In genomic region chr4:98614081-98614480, GRCh38 we compare ENCODE assay signal across 17 cellular contexts.
"Had no signal": no experiment of that assay in that cellular context is flagged by ENCODE, and none has a peak within 500 bp of the region (broad histone marks: within the 10 kb centered on the region; RNA-seq: fewer than 3 reads in every experiment).

No MANE protein-coding gene starts in this region.

- H3K27me3 Mint-ChIP-seq: activated CD4-positive, alpha-beta T cell treated with anti-CD3 and anti-CD28 coated beads, Interleukin-2, amount 10 ng/mL, durations not matched to agents 7 days and 5 days; activated naive CD4-positive, alpha-beta T cell treated with anti-CD3 and anti-CD28 coated beads, Interleukin-2, amount 10 ng/mL, durations not matched to agents 7 days and 5 days; memory B cell; naive thymus-derived CD4-positive, alpha-beta T cell; stimulated activated memory B cell treated with anti-CD40 and anti-IgM and Interleukin-4, amounts not matched to agents 10 μg/mL and 1 μg/mL and 100 μg/mL, for 72 hours had no signal

- H3K4me3 ChIP-seq: breast epithelium, gastroesophageal sphincter, neural progenitor cell, right lobe of liver had no signal

- H3K36me3 Mint-ChIP-seq: activated naive CD4-positive, alpha-beta T cell treated with anti-CD3 and anti-CD28 coated beads, Interleukin-2, amount 10 ng/mL, durations not matched to agents 7 days and 5 days; memory B cell; neural progenitor cell; stimulated activated memory B cell treated with anti-CD40 and anti-IgM and Interleukin-4, amounts not matched to agents 10 μg/mL and 1 μg/mL and 100 μg/mL, for 72 hours had no signal

- DNase-seq: activated CD4-positive, alpha-beta T cell treated with anti-CD3 and anti-CD28 coated beads, Interleukin-2, amount 10 ng/mL, durations not matched to agents 7 days and 5 days; activated CD4-positive, CD25-positive, alpha-beta regulatory T cell; activated CD8-positive, alpha-beta memory T cell treated with anti-CD3 and anti-CD28 coated beads, Interleukin-2, amount 50 U/mL, for 4 hours; activated naive CD4-positive, alpha-beta T cell treated with anti-CD3 and anti-CD28 coated beads, Interleukin-2, amount 10 ng/mL, durations not matched to agents 7 days and 5 days; activated T-cell treated with anti-CD3 and anti-CD28 coated beads, Interleukin-2, amount 50 U/mL, for 4 hours; aorta; cortex of kidney; effector CD4-positive, alpha-beta T cell; left ventricle myocardium superior; naive thymus-derived CD4-positive, alpha-beta T cell; right lobe of liver; stimulated activated CD4-positive, alpha-beta T cell treated with anti-CD3 and anti-CD28 coated beads, Interleukin-4, amount 100 ng/mL, for 24 hours had no signal

- H3K9me3 ChIP-seq: breast epithelium, gastroesophageal sphincter, right lobe of liver had no signal

- H3K9me3 Mint-ChIP-seq: activated CD4-positive, alpha-beta T cell treated with anti-CD3 and anti-CD28 coated beads, Interleukin-2, amount 10 ng/mL, durations not matched to agents 7 days and 5 days; activated naive CD4-positive, alpha-beta T cell treated with anti-CD3 and anti-CD28 coated beads, Interleukin-2, amount 10 ng/mL, durations not matched to agents 7 days and 5 days; activated T-cell treated with anti-CD3 and anti-CD28 coated beads, Interleukin-2, amount 50 U/mL, for 4 hours; memory B cell; neural progenitor cell; stimulated activated memory B cell treated with anti-CD40 and anti-IgM and Interleukin-4, amounts not matched to agents 10 μg/mL and 1 μg/mL and 100 μg/mL, for 72 hours had no signal

- H3K27ac Mint-ChIP-seq: activated CD4-positive, alpha-beta T cell treated with anti-CD3 and anti-CD28 coated beads, Interleukin-2, amount 10 ng/mL, durations not matched to agents 7 days and 5 days; activated naive CD4-positive, alpha-beta T cell treated with anti-CD3 and anti-CD28 coated beads, Interleukin-2, amount 10 ng/mL, durations not matched to agents 7 days and 5 days; memory B cell; neural progenitor cell; stimulated activated memory B cell treated with anti-CD40 and anti-IgM and Interleukin-4, amounts not matched to agents 10 μg/mL and 1 μg/mL and 100 μg/mL, for 72 hours had no signal

- H3K4me3 Mint-ChIP-seq: activated CD4-positive, alpha-beta T cell treated with anti-CD3 and anti-CD28 coated beads, Interleukin-2, amount 10 ng/mL, durations not matched to agents 7 days and 5 days; activated naive CD4-positive, alpha-beta T cell treated with anti-CD3 and anti-CD28 coated beads, Interleukin-2, amount 10 ng/mL, durations not matched to agents 7 days and 5 days; activated T-cell treated with anti-CD3 and anti-CD28 coated beads, Interleukin-2, amount 50 U/mL, for 4 hours; memory B cell; naive thymus-derived CD4-positive, alpha-beta T cell; neural progenitor cell; stimulated activated memory B cell treated with anti-CD40 and anti-IgM and Interleukin-4, amounts not matched to agents 10 μg/mL and 1 μg/mL and 100 μg/mL, for 72 hours had no signal

- H3K4me1 ChIP-seq: breast epithelium, gastroesophageal sphincter, right lobe of liver had no signal

- H3K9ac ChIP-seq: neural progenitor cell had no signal

- H3K36me3 ChIP-seq: breast epithelium, gastroesophageal sphincter, neural progenitor cell, right lobe of liver had no signal

- H3K27ac ChIP-seq: breast epithelium, gastroesophageal sphincter, neural progenitor cell, right lobe of liver had no signal
